ENCODE assay signal across 1 cellular context in genomic region chr13:48123827-48124226, GRCh38.
TF ChIP-seq lines count a peak whose summit lies in the region.

No MANE protein-coding gene starts in this region.

TF ChIP-seq in HepG2, 621 proteins besides CTCF, POLR2A, EP300 and RAD21:
- TF ChIP-seq DMTF1 (CRISPR knock-in tag; IDR thresholded peaks at IDR 0.05) (no peak), ZNF256 (CRISPR knock-in tag; conservative IDR thresholded peaks at IDR 0.05) (no peak), AHDC1 (CRISPR knock-in tag; IDR thresholded peaks at IDR 0.05; ENCODE audit: borderline replicate concordance) (no peak), PHF8 (CRISPR knock-in tag; IDR thresholded peaks at IDR 0.05) (no peak), U2AF2 (IDR thresholded peaks at IDR 0.05; ENCODE audit: low read depth, low read length) (no peak), ZNF143 (CRISPR knock-in tag; IDR thresholded peaks at IDR 0.05) (no peak), ZSCAN29 (CRISPR knock-in tag; conservative IDR thresholded peaks at IDR 0.05) (no peak)
